In genomic region chr3:78894787-78895186, GRCh38 we compare ENCODE assay signal across 15 cellular contexts.
"Had no signal": no experiment of that assay in that cellular context is flagged by ENCODE, and none has a peak within 500 bp of the region (broad histone marks: within the 10 kb centered on the region; RNA-seq: fewer than 3 reads in every experiment).

No MANE protein-coding gene starts in this region.

- H3K27ac ChIP-seq: adrenal gland, body of pancreas, pancreas, tibial artery had no signal

- ATAC-seq: activated CD4-positive, CD25-positive, alpha-beta regulatory T cell treated with anti-CD3 and anti-CD28 coated beads, Interleukin-2, amount 50 U/mL, for 24 hours; body of pancreas; left lobe of liver; pancreas had no signal

- H3K36me3 Mint-ChIP-seq: memory B cell had no signal

- H3K4me3 ChIP-seq: adrenal gland, body of pancreas, pancreas, tibial artery had no signal

- FAIRE-seq: islet of Langerhans had no signal

- H3K27me3 Mint-ChIP-seq: memory B cell had no signal

- H3K4me3 Mint-ChIP-seq: memory B cell had no signal

- H3K36me3 ChIP-seq: adrenal gland, pancreas, tibial artery had no signal

- H3K27me3 ChIP-seq: adrenal gland, body of pancreas, pancreas, tibial artery had no signal

- DNase-seq: activated CD4-positive, alpha-beta T cell treated with anti-CD3 and anti-CD28 coated beads, Interleukin-2, amount 50 U/mL, for 4 hours; activated naive CD4-positive, alpha-beta T cell treated with anti-CD3 and anti-CD28 coated beads, Interleukin-2, amount 50 U/mL, for 16 hours; activated T-cell treated with anti-CD3 and anti-CD28 coated beads, Interleukin-2, amount 50 U/mL, for 1 hour; adrenal gland; body of pancreas; erythroblast; pancreas; stimulated activated CD4-positive, alpha-beta T cell treated with anti-CD3 and anti-CD28 coated beads, Interleukin-15, amount 100 ng/mL, for 24 hours; stimulated activated CD4-positive, alpha-beta T cell treated with anti-CD3 and anti-CD28 coated beads, Interleukin-4, amount 100 ng/mL, for 4 hours; T-helper 2 cell; tibial artery had no signal

- H3K4me1 Mint-ChIP-seq: memory B cell had no signal

- H3K4me1 ChIP-seq: body of pancreas, pancreas had no signal

- H3K9me3 ChIP-seq: adrenal gland, body of pancreas, pancreas, tibial artery had no signal

- H3K27ac Mint-ChIP-seq: memory B cell had no signal
